In genomic region chr16:70287304-70287971, GRCh38 we compare ENCODE assay signal across 8 cellular contexts. TPM values are rescaled to one million over a fixed set of nuclear protein-coding genes. Genes with fewer than 3 reads are reported as not detected.
DNase-seq lines count a peak whose midpoint lies in the region; ATAC-seq, FAIRE-seq and TF ChIP-seq lines count a peak whose summit lies in the region.
"Not testable (repeated sequence)": the region's sequence is repeated elsewhere in the genome, so short reads cannot be mapped to it uniquely, and the experiment has no call there.

No MANE protein-coding gene starts in this region.

- peaks cover 14% of the 10 kb centered on the region for H3F3A ChIP-seq in MM.1S (ENCODE audit: insufficient read depth, low read length)

- not testable (repeated sequence) for H3K56ac ChIP-seq in H1 (replicated peaks; ENCODE audit: insufficient read length, low read depth, low read length)

- H3K4me3 Mint-ChIP-seq in T-helper 2 cell treated with Interferon-gamma antibody and Interleukin-4, amounts not matched to agents 5 μg/mL and 100 μg/mL, for 36 hours = peak overlapping the region; percentile 100

- H3K9me2 ChIP-seq in MM.1S (replicated peaks; ENCODE audit: insufficient read depth, low read length) = not testable (repeated sequence)

- not testable (repeated sequence) for H3K9me3 ChIP-seq in MM.1S (replicated peaks; ENCODE audit: insufficient read depth, low read length); H1 (ENCODE audit: insufficient read depth in 2 of 2, low read depth in 1 of 2, low read length in 1 of 2); kidney (ENCODE audit: control insufficient read depth in 1 of 2, low read length in 2 of 2); trophoblast cell (ENCODE audit: insufficient read depth, low read depth, low read length)

- H3K4me3 ChIP-seq in AG04449 (ENCODE audit: low read depth, low read length) = peak overlapping the region; percentile 85
- H3K4me3 ChIP-seq in GM08714 (ENCODE audit: low read length) = peak overlapping the region; percentile 71; the same call in 1 of the 2 replicates
- H3K4me3 ChIP-seq in MM.1S (ENCODE audit: low read length) = peak overlapping the region; percentile 91
- H3K4me3 ChIP-seq in H1 (ENCODE audit: extremely low read depth in 1 of 4, insufficient read depth in 2 of 4, low read depth in 3 of 4, low read length in 4 of 4) = peak overlapping the region in 3 of 4 experiments; percentile 84 to 95 (median 88); a peak in 6 of 8 replicates
- H3K4me3 ChIP-seq in kidney (ENCODE audit: low read length in 2 of 2) = peak overlapping the region in 1 of 2 donors; percentile 29
- peak overlapping the region; percentile 45 for H3K4me3 ChIP-seq in trophoblast cell (ENCODE audit: low read depth, low read length)

- not testable (repeated sequence) for H2BK5ac ChIP-seq in H1 (ENCODE audit: low read depth, low read length); trophoblast cell (ENCODE audit: low read depth, low read length, poor library complexity)

- not testable (repeated sequence) for H3K27me3 ChIP-seq in MM.1S (replicated peaks; ENCODE audit: insufficient read depth, low read length); H1 (replicated peaks in 1 of 4; ENCODE audit: control insufficient read depth in 3 of 4, extremely low read depth in 1 of 4, insufficient read depth in 3 of 4, low read length in 3 of 4); trophoblast cell (ENCODE audit: insufficient read depth, low read length)

- DNase-seq in AG04449 (ENCODE audit: low read depth, low spot score); MM.1S; T-helper 2 cell treated with Interferon-gamma antibody and Interleukin-4, amounts not matched to agents 5 μg/mL and 100 μg/mL, for 36 hours (ENCODE audit: low spot score); activated naive CD4-positive, alpha-beta T cell treated with anti-CD3 and anti-CD28 coated beads, Interleukin-2, amount 50 U/mL, for 72 hours (ENCODE audit: low spot score in 2 of 2); H1 (ENCODE audit: low read depth in 1 of 2, low spot score in 2 of 2): not testable (repeated sequence)
- peak; percentile 28 for DNase-seq in kidney
- DNase-seq in trophoblast cell = peak in 1 of 2 donors; percentile 23

- not testable (repeated sequence) for H3K14ac ChIP-seq in H1 (ENCODE audit: insufficient read length); trophoblast cell (ENCODE audit: low read length)

- H4K20me1 ChIP-seq in MM.1S (ENCODE audit: insufficient read depth, low read length) = not testable (repeated sequence)
- peaks cover 2 to 11% of the 10 kb centered on the region in 2 experiments for H4K20me1 ChIP-seq in H1 (replicated peaks in 1 of 2; ENCODE audit: control insufficient read depth in 1 of 2, insufficient read depth in 2 of 2, low read length in 2 of 2)

- not testable (repeated sequence) for TF ChIP-seq EP300 in H1 (IDR thresholded peaks at IDR 0.05; ENCODE audit: borderline replicate concordance in 1 of 2, low read depth in 2 of 2, low read length in 2 of 2)

- TF ChIP-seq RAD21 in H1 (IDR thresholded peaks at IDR 0.05 in 1 of 2, conservative IDR thresholded peaks at IDR 0.05 in 1 of 2; ENCODE audit: low read depth in 2 of 2, low read length in 2 of 2) = not testable (repeated sequence)

- H4K8ac ChIP-seq in H1 (ENCODE audit: extremely low read depth, insufficient read depth, low read length); trophoblast cell (ENCODE audit: low read depth, low read length): not testable (repeated sequence)

- not testable (repeated sequence) for H3K27ac ChIP-seq in MM.1S (ENCODE audit: low read length); H1 (ENCODE audit: low read depth, low read length); kidney (ENCODE audit: low read depth in 2 of 2, low read length in 2 of 2); trophoblast cell (ENCODE audit: low read depth, low read length)

- not testable (repeated sequence) for ATAC-seq in activated naive CD4-positive, alpha-beta T cell treated with anti-CD3 and anti-CD28 coated beads, Interleukin-2, amount 50 U/mL, for 72 hours

- H2BK15ac ChIP-seq in H1 (ENCODE audit: low read length) = not testable (repeated sequence)

- POLR2A ChIA-PET in AG04449 (lab: Yijun Ruan, JAX) = interaction anchor here (0.9 kb wide), 1 partner anchor 12 kb away, joined by 3 read pairs; no protein-coding TSS in a partner anchor
- POLR2A ChIA-PET in H1 (lab: Charles Lee; ENCODE audit: partially characterized antibody) = interaction anchor here (0.7 to 24.1 kb wide), 16 partner anchors 8 to 166 kb away, joined by 3 to 414 read pairs (median 6); partner anchors contain the start of genes DDX19A, DDX19B, EXOSC6 and FCSK

- H2BK12ac ChIP-seq in H1 (ENCODE audit: low read depth, low read length); trophoblast cell (ENCODE audit: low read length): not testable (repeated sequence)

- not testable (repeated sequence) for H2BK120ac ChIP-seq in H1 (replicated peaks; ENCODE audit: low read depth, low read length); trophoblast cell (ENCODE audit: insufficient read depth, low read length, poor library complexity)

- not testable (repeated sequence) for H3K4me1 ChIP-seq in MM.1S (ENCODE audit: low read length); H1 (replicated peaks in 1 of 4; ENCODE audit: control insufficient read depth in 3 of 4, insufficient read depth in 4 of 4, low read length in 3 of 4); kidney (ENCODE audit: control insufficient read depth in 1 of 2, insufficient read depth in 1 of 2, low read depth in 1 of 2, low read length in 2 of 2); trophoblast cell (ENCODE audit: control insufficient read depth in 1 of 2, insufficient read depth in 2 of 2, low read length in 2 of 2)

- H3K79me1 ChIP-seq in H1 (ENCODE audit: low read depth, low read length) = 0 out of 2 replicates have a peak, but pooled peaks cover 12% of the 10 kb centered on the region
- peaks cover 16% of the 10 kb centered on the region for H3K79me1 ChIP-seq in trophoblast cell (ENCODE audit: low read length)

- not testable (repeated sequence) for TF ChIP-seq CTCF in AG04449 (IDR thresholded peaks at IDR 0.05; ENCODE audit: insufficient read depth, low read length, missing control alignments); MM.1S (IDR thresholded peaks at IDR 0.05; ENCODE audit: low read length); H1 (IDR thresholded peaks at IDR 0.05; ENCODE audit: control extremely low read depth in 1 of 3, insufficient read depth in 1 of 3, low read depth in 1 of 3, low read length in 3 of 3); kidney (IDR thresholded peaks at IDR 0.05; ENCODE audit: borderline replicate concordance, extremely low read depth, insufficient read depth)

- CTCF ChIA-PET in AG04449 (lab: Yijun Ruan, JAX) (interaction anchor here (0.5 to 2.7 kb wide), 3 partner anchors 12 to 30 kb away, joined by 3 to 9 read pairs (median 3); no protein-coding TSS in a partner anchor), H1 (lab: Charles Lee; ENCODE audit: partially characterized antibody) (interaction anchor here (0.7 to 5.5 kb wide), 4 partner anchors 20 to 178 kb away, joined by 3 to 24 read pairs (median 13); partner anchors contain the start of gene EXOSC6)

- not testable (repeated sequence) for H3K23me2 ChIP-seq in H1 (ENCODE audit: low read depth, low read length)

- peaks cover 30% of the 10 kb centered on the region for H3K4me1 Mint-ChIP-seq in T-helper 2 cell treated with Interferon-gamma antibody and Interleukin-4, amounts not matched to agents 5 μg/mL and 100 μg/mL, for 36 hours (ENCODE audit: low read depth)

- H3K9ac ChIP-seq in MM.1S (ENCODE audit: low read length) = peak overlapping the region; percentile 99; the same call in 1 of the 2 replicates
- not testable (repeated sequence) for H3K9ac ChIP-seq in H1 (replicated peaks in 1 of 4; ENCODE audit: extremely low read depth in 1 of 4, low read depth in 3 of 4, low read length in 3 of 4); kidney (ENCODE audit: low read length in 2 of 2); trophoblast cell (ENCODE audit: low read length)

- intact Hi-C loops in kidney (cut with DNase I) = not testable (repeated sequence)

- not testable (repeated sequence) for H3K9me3 Mint-ChIP-seq in T-helper 2 cell treated with Interferon-gamma antibody and Interleukin-4, amounts not matched to agents 5 μg/mL and 100 μg/mL, for 36 hours; activated naive CD4-positive, alpha-beta T cell treated with anti-CD3 and anti-CD28 coated beads, Interleukin-2, amount 50 U/mL, for 72 hours

- 93% methylated on average over 17 of the region's 17 CpGs; no CpG with 5 or more reads in 1 of the 2 experiments for WGBS in H1 (ENCODE audit: extremely low coverage in 1 of 2, insufficient coverage in 1 of 2, insufficient read length in 1 of 2, insufficient replicate concordance in 2 of 2, low coverage in 1 of 2, low lambda C conversion rate in 2 of 2, missing lambda C conversion rate in 1 of 2), 2 experiments
- no CpG with 5 or more reads among the region's 17 CpGs for whole genome bisulfite sequencing in trophoblast cell (ENCODE audit: extremely low coverage, insufficient coverage, insufficient read length)

- TF ChIP-seq POLR2A in H1 (IDR thresholded peaks at IDR 0.05; ENCODE audit: control extremely low read depth in 1 of 2, low read depth in 2 of 2, low read length in 2 of 2) = peak in 1 of 2 experiments; percentile 67; a peak in 2 of 3 replicates

- not testable (repeated sequence) for H2AFZ ChIP-seq in MM.1S (ENCODE audit: low read length); H1 (ENCODE audit: low read length)
- H2AFZ ChIP-seq in trophoblast cell (ENCODE audit: insufficient read depth, low read length, poor library complexity) = peak overlapping the region; percentile 57

- H3K4me2 ChIP-seq in MM.1S (ENCODE audit: low read depth, low read length) = peak overlapping the region; percentile 50; the same call in 1 of the 2 replicates
- peak overlapping the region; percentile 62 to 71 for H3K4me2 ChIP-seq in H1 (ENCODE audit: insufficient read depth in 1 of 2, low read depth in 2 of 2, low read length in 2 of 2)
- H3K4me2 ChIP-seq in trophoblast cell (ENCODE audit: low read length) = peak overlapping the region; percentile 4

- not testable (repeated sequence) for H3K23ac ChIP-seq in H1 (ENCODE audit: insufficient read length); trophoblast cell (ENCODE audit: low read length)

- H3K79me2 ChIP-seq in MM.1S (ENCODE audit: low read length) (peaks cover 64% of the 10 kb centered on the region), H1 (ENCODE audit: control insufficient read depth in 1 of 2, insufficient read depth in 2 of 2, low read length in 2 of 2) (peaks cover 16 to 59% of the 10 kb centered on the region in 2 experiments), trophoblast cell (ENCODE audit: control insufficient read depth, insufficient read depth, low read length, poor library complexity) (peaks cover 15% of the 10 kb centered on the region)

- peaks cover 30% of the 10 kb centered on the region for H3K36me3 Mint-ChIP-seq in T-helper 2 cell treated with Interferon-gamma antibody and Interleukin-4, amounts not matched to agents 5 μg/mL and 100 μg/mL, for 36 hours (ENCODE audit: low read depth)
- peaks cover 21 to 26% of the 10 kb centered on the region in 2 donors for H3K36me3 Mint-ChIP-seq in activated naive CD4-positive, alpha-beta T cell treated with anti-CD3 and anti-CD28 coated beads, Interleukin-2, amount 50 U/mL, for 72 hours

- not testable (repeated sequence) for H4K12ac ChIP-seq in trophoblast cell (ENCODE audit: low read depth, low read length)

- not testable (repeated sequence) for H4K91ac ChIP-seq in H1 (replicated peaks; ENCODE audit: insufficient read length, low read length); trophoblast cell (ENCODE audit: low read depth, low read length)

- H3K27me3 Mint-ChIP-seq in T-helper 2 cell treated with Interferon-gamma antibody and Interleukin-4, amounts not matched to agents 5 μg/mL and 100 μg/mL, for 36 hours (ENCODE audit: low read depth) = not testable (repeated sequence)

- H2BK20ac ChIP-seq in H1 (ENCODE audit: low read length) = not testable (repeated sequence)

- not testable (repeated sequence) for H2AK5ac ChIP-seq in H1 (ENCODE audit: low read depth, low read length); trophoblast cell (ENCODE audit: low read length)

- not testable (repeated sequence) for H4K5ac ChIP-seq in H1 (ENCODE audit: insufficient read length, low read depth, low read length)

- not testable (repeated sequence) for FAIRE-seq in H1 (lab: Jason Lieb, UNC); kidney (lab: Jason Lieb, UNC)

- H3K36me3 ChIP-seq in MM.1S (replicated peaks; ENCODE audit: insufficient read depth, low read length); kidney (ENCODE audit: control insufficient read depth in 1 of 2, insufficient read depth in 2 of 2, low read length in 2 of 2): not testable (repeated sequence)
- H3K36me3 ChIP-seq in H1 (ENCODE audit: control insufficient read depth in 2 of 4, insufficient read depth in 4 of 4, low read length in 3 of 4) = peaks cover 14 to 41% (median 27%) of the 10 kb centered on the region in 4 experiments
- H3K36me3 ChIP-seq in trophoblast cell (ENCODE audit: control insufficient read depth in 1 of 2, insufficient read depth in 2 of 2, low read length in 2 of 2) = peaks cover 20 to 21% of the 10 kb centered on the region in 2 experiments

- H3K27ac Mint-ChIP-seq in T-helper 2 cell treated with Interferon-gamma antibody and Interleukin-4, amounts not matched to agents 5 μg/mL and 100 μg/mL, for 36 hours = peak overlapping the region; percentile 100
- peak overlapping the region; percentile 99 to 100 for H3K27ac Mint-ChIP-seq in activated naive CD4-positive, alpha-beta T cell treated with anti-CD3 and anti-CD28 coated beads, Interleukin-2, amount 50 U/mL, for 72 hours

- H3K4ac ChIP-seq in H1 (replicated peaks; ENCODE audit: insufficient read length, low read depth, low read length) = not testable (repeated sequence)
- peak overlapping the region; percentile 58 for H3K4ac ChIP-seq in trophoblast cell (ENCODE audit: low read depth, low read length)

- H3K18ac ChIP-seq in H1 (ENCODE audit: extremely low read depth, low read length); trophoblast cell (ENCODE audit: low read length): not testable (repeated sequence)

RNA-seq across cellular contexts. Expression of gene AARS1, which starts 1.9 kb away (rescaled TPM):
- total RNA-seq in activated naive CD4-positive, alpha-beta T cell treated with anti-CD3 and anti-CD28 coated beads, Interleukin-2, amount 50 U/mL, for 72 hours = 100 to 1,000 TPM; 147 to 151 TPM
- total RNA-seq in H1 (2021; fragmentation: NEBNext Ultra II Directional; extraction: Animal tissue kit (Norgen Biotek cat#: 25700)) = 231 and 235 TPM in 2 replicates
- polyA plus RNA-seq in H1 (2011; rRNA removed) (130 and 164 TPM in 2 replicates), kidney (ENCODE audit: insufficient read depth, low read depth, low replicate concordance) (58.2 TPM)
- 244 TPM for polyA plus RNA-seq in H1 (2011; cell fraction: cytosol; rRNA removed)
- 347 TPM for polyA plus RNA-seq in H1 (2011; cell fraction: nucleus; rRNA removed)
- 193 to 234 TPM (median 226 TPM) in 4 replicates for polyA plus RNA-seq in H1 (2012, experiment 1 of 2)
- 90.4 TPM for polyA plus RNA-seq in H1 (2012, experiment 2 of 2)
- polyA plus RNA-seq in H1 (2013, experiment 1 of 2) = 92.4 TPM
- polyA plus RNA-seq in H1 (2013, experiment 2 of 2) = 88.3 TPM
- 256 and 302 TPM in 2 replicates for polyA minus RNA-seq in H1 (2011; rRNA and poly(A)+ RNA removed)
- polyA minus RNA-seq in H1 (2011; cell fraction: cytosol; rRNA and poly(A)+ RNA removed) = 155 TPM
- 111 TPM for polyA minus RNA-seq in H1 (2011; cell fraction: nucleus; rRNA and poly(A)+ RNA removed)
- 111 TPM for total RNA-seq in kidney
- polyA plus RNA-seq in trophoblast cell (2013) = 82.2 and 83.9 TPM in 2 replicates

RNA-seq across cellular contexts. Expression of gene DDX19B, which starts 11.5 kb away (rescaled TPM):
- total RNA-seq in activated naive CD4-positive, alpha-beta T cell treated with anti-CD3 and anti-CD28 coated beads, Interleukin-2, amount 50 U/mL, for 72 hours = 10 to 100 TPM; 21.6 to 32.6 TPM
- 42.7 and 46.6 TPM in 2 replicates for total RNA-seq in H1 (2021; fragmentation: NEBNext Ultra II Directional; extraction: Animal tissue kit (Norgen Biotek cat#: 25700))
- polyA plus RNA-seq in H1 (2011; rRNA removed) (36.5 and 40.5 TPM in 2 replicates), kidney (ENCODE audit: insufficient read depth, low read depth, low replicate concordance) (25.6 TPM)
- polyA plus RNA-seq in H1 (2011; cell fraction: cytosol; rRNA removed) = 39.7 TPM
- 42.3 TPM for polyA plus RNA-seq in H1 (2011; cell fraction: nucleus; rRNA removed)
- 39.9 to 49.7 TPM (median 47.9 TPM) in 4 replicates for polyA plus RNA-seq in H1 (2012, experiment 1 of 2)
- 23.1 TPM for polyA plus RNA-seq in H1 (2012, experiment 2 of 2)
- 34.6 TPM for polyA plus RNA-seq in H1 (2013, experiment 1 of 2)
- polyA plus RNA-seq in H1 (2013, experiment 2 of 2) = 34.9 TPM
- 23.3 and 29.1 TPM in 2 replicates for polyA minus RNA-seq in H1 (2011; rRNA and poly(A)+ RNA removed)
- 14.5 TPM for polyA minus RNA-seq in H1 (2011; cell fraction: cytosol; rRNA and poly(A)+ RNA removed)
- polyA minus RNA-seq in H1 (2011; cell fraction: nucleus; rRNA and poly(A)+ RNA removed) = 17.2 TPM
- total RNA-seq in kidney = 33.4 TPM
- 35.1 and 36.1 TPM in 2 replicates for polyA plus RNA-seq in trophoblast cell (2013)

RNA-seq across cellular contexts. Expression of gene EXOSC6, which starts 35.7 kb away (rescaled TPM):
- total RNA-seq in activated naive CD4-positive, alpha-beta T cell treated with anti-CD3 and anti-CD28 coated beads, Interleukin-2, amount 50 U/mL, for 72 hours = 10 to 100 TPM; 20.4 to 23.3 TPM
- total RNA-seq in H1 (2021; fragmentation: NEBNext Ultra II Directional; extraction: Animal tissue kit (Norgen Biotek cat#: 25700)) = 21.7 and 22.5 TPM in 2 replicates
- polyA plus RNA-seq in H1 (2011; rRNA removed) (8.7 and 9.7 TPM in 2 replicates), kidney (ENCODE audit: insufficient read depth, low read depth, low replicate concordance) (13.1 TPM)
- polyA plus RNA-seq in H1 (2011; cell fraction: cytosol; rRNA removed) = 10.9 TPM
- polyA plus RNA-seq in H1 (2011; cell fraction: nucleus; rRNA removed) = 8.3 TPM
- 7.2 to 11.1 TPM (median 8.3 TPM) in 4 replicates for polyA plus RNA-seq in H1 (2012, experiment 1 of 2)
- 7.7 TPM for polyA plus RNA-seq in H1 (2012, experiment 2 of 2)
- polyA plus RNA-seq in H1 (2013, experiment 1 of 2) = 12.2 TPM
- polyA plus RNA-seq in H1 (2013, experiment 2 of 2) = 10.7 TPM
- 4.4 and 5.0 TPM in 2 replicates for polyA minus RNA-seq in H1 (2011; rRNA and poly(A)+ RNA removed)
- polyA minus RNA-seq in H1 (2011; cell fraction: cytosol; rRNA and poly(A)+ RNA removed) = 10.9 TPM
- 13.0 TPM for polyA minus RNA-seq in H1 (2011; cell fraction: nucleus; rRNA and poly(A)+ RNA removed)
- 22.6 TPM for total RNA-seq in kidney
- polyA plus RNA-seq in trophoblast cell (2013) = 13.8 and 14.6 TPM in 2 replicates

RNA-seq across cellular contexts. Expression of gene DDX19A, which starts 59.3 kb away (rescaled TPM):
- 10 to 100 TPM; 41.7 to 55.2 TPM for total RNA-seq in activated naive CD4-positive, alpha-beta T cell treated with anti-CD3 and anti-CD28 coated beads, Interleukin-2, amount 50 U/mL, for 72 hours
- 50.3 and 50.8 TPM in 2 replicates for total RNA-seq in H1 (2021; fragmentation: NEBNext Ultra II Directional; extraction: Animal tissue kit (Norgen Biotek cat#: 25700))
- polyA plus RNA-seq in H1 (2011; rRNA removed) (27.9 and 30.7 TPM in 2 replicates), kidney (ENCODE audit: insufficient read depth, low read depth, low replicate concordance) (19.8 TPM)
- polyA plus RNA-seq in H1 (2011; cell fraction: cytosol; rRNA removed) = 47.6 TPM
- polyA plus RNA-seq in H1 (2011; cell fraction: nucleus; rRNA removed) = 31.2 TPM
- polyA plus RNA-seq in H1 (2012, experiment 1 of 2) = 38.5 to 47.8 TPM (median 41.1 TPM) in 4 replicates
- polyA plus RNA-seq in H1 (2012, experiment 2 of 2) = 31.1 TPM
- polyA plus RNA-seq in H1 (2013, experiment 1 of 2) = 30.0 TPM
- polyA plus RNA-seq in H1 (2013, experiment 2 of 2) = 31.2 TPM
- 54.7 and 67.1 TPM in 2 replicates for polyA minus RNA-seq in H1 (2011; rRNA and poly(A)+ RNA removed)
- 40.7 TPM for polyA minus RNA-seq in H1 (2011; cell fraction: cytosol; rRNA and poly(A)+ RNA removed)
- 33.1 TPM for polyA minus RNA-seq in H1 (2011; cell fraction: nucleus; rRNA and poly(A)+ RNA removed)
- 34.8 TPM for total RNA-seq in kidney
- 23.7 and 23.9 TPM in 2 replicates for polyA plus RNA-seq in trophoblast cell (2013)

Comparison
In these comparisons a context has a peak if more than half of its experiments do, and no peak if none do; other contexts are left out.
1. H3K4me2 ChIP-seq: peak in every context shown above with its lines; median percentile 66 in H1; 50 in MM.1S; 4 in trophoblast cell.